In the genomic region with DNA sequence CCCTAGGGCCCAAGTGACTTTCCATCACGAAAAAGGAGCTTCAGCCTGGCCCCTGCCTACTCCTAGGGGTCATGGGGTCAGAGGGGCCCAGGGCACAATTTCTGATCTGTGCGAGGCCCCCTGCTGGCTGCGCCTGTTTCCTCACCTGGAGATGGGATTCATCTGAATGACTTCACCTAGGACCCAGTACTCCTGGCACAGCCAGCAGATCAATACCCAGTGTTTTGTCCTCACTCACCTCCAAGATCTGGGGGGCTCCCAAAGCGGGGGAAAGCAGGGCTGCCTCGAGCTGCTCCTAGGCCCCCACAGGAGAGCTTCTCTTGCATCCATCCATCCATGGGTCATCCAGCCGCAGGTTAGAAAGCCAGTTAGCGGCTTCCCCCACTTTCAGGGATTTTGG, we compare ENCODE assay signal across 10 cellular contexts. TPM values are rescaled to one million over a fixed set of nuclear protein-coding genes. Genes with fewer than 3 reads are reported as not detected.
DNase-seq lines count a peak whose midpoint lies in the region; ATAC-seq and TF ChIP-seq lines count a peak whose summit lies in the region.
"Had no signal": no experiment of that assay in that cellular context is flagged by ENCODE, and none has a peak within 500 bp of the region (broad histone marks: within the 10 kb centered on the region; RNA-seq: fewer than 3 reads in every experiment).

No MANE protein-coding gene starts in this region.

- H3K27ac Mint-ChIP-seq in activated naive CD8-positive, alpha-beta T cell treated with anti-CD3 and anti-CD28 coated beads for 36 hours: no peak overlapping the region

- TF ChIP-seq CTCF in HEK293 (tag by site-specific recombination; IDR thresholded peaks at IDR 0.05) (no peak), osteoblast (IDR thresholded peaks at IDR 0.05; ENCODE audit: extremely low read depth, low read depth, low read length) (peak; percentile 24)

- no peak for ATAC-seq in GM21529 (IDR thresholded peaks at IDR 0.05; ENCODE audit: unreplicated experiment)
- ATAC-seq: left colon had no signal

- H3K4me1 ChIP-seq in HEK293 (ENCODE audit: control insufficient read depth, insufficient read depth, low read length) (no peaks in the 10 kb centered on the region), osteoblast (ENCODE audit: insufficient read depth, low read length) (no peaks in the 10 kb centered on the region)

- no peaks in the 10 kb centered on the region for H4K20me1 ChIP-seq in osteoblast (ENCODE audit: insufficient read depth, low read length)

- no peak overlapping the region for H3K27ac ChIP-seq in HEK293 (ENCODE audit: extremely low read depth, low read depth, low read length)
- no peak overlapping the region for H3K27ac ChIP-seq in osteoblast (ENCODE audit: low read depth, low read length)

- H3K4me1 Mint-ChIP-seq in activated naive CD8-positive, alpha-beta T cell treated with anti-CD3 and anti-CD28 coated beads for 36 hours: no peaks in the 10 kb centered on the region

- DNase-seq in NCI-H2196 treated with DMSO at 0.1 percent for 48 hours (lab: John Stamatoyannopoulos, UW; ENCODE audit: unreplicated experiment) (peak; percentile 7), NCI-H2196 (lab: John Stamatoyannopoulos, UW; ENCODE audit: unreplicated experiment) (no peak), osteoblast (ENCODE audit: insufficient read length, low spot score, missing footprints) (peak; percentile 51), T-helper 9 cell (no peak), HCEC 1CT (no peak)
- DNase-seq in activated naive CD8-positive, alpha-beta T cell treated with anti-CD3 and anti-CD28 coated beads for 36 hours: peak; percentile 21

- H3K36me3 ChIP-seq in HEK293 (ENCODE audit: control insufficient read depth in 2 of 2, insufficient read depth in 1 of 2, low read length in 2 of 2) (no peaks in the 10 kb centered on the region), osteoblast (ENCODE audit: insufficient read depth, low read length) (no peaks in the 10 kb centered on the region)

- no peaks in the 10 kb centered on the region for H3K9me3 Mint-ChIP-seq in activated naive CD8-positive, alpha-beta T cell treated with anti-CD3 and anti-CD28 coated beads for 36 hours
- H3K9me3 Mint-ChIP-seq: brain had no signal

- H3K27me3 ChIP-seq in osteoblast (ENCODE audit: insufficient read depth, low read length): peaks cover 10% of the 10 kb centered on the region

- H3K4me3 Mint-ChIP-seq in activated naive CD8-positive, alpha-beta T cell treated with anti-CD3 and anti-CD28 coated beads for 36 hours: no peak overlapping the region
- H3K4me3 Mint-ChIP-seq: brain had no signal

- H2AFZ ChIP-seq in osteoblast (ENCODE audit: low read length): no peak overlapping the region

- H3K4me2 ChIP-seq in osteoblast (ENCODE audit: insufficient read depth, low read length): no peak overlapping the region

- no peaks in the 10 kb centered on the region for H3K79me2 ChIP-seq in osteoblast (ENCODE audit: insufficient read depth, low read length)

- H3K4me3 ChIP-seq in HEK293 (ENCODE audit: low read depth, low read length): no peak overlapping the region
- no peak overlapping the region for H3K4me3 ChIP-seq in osteoblast (ENCODE audit: insufficient read depth, low read length)

- POLR2A ChIA-PET in HEK293 (lab: Yijun Ruan, JAX): no interaction called here

- CTCF ChIA-PET in HEK293 (lab: Yijun Ruan, JAX): interaction anchor here (0.6 to 2.1 kb wide), 10 partner anchors 8 to 749 kb away, joined by 3 to 21 read pairs (median 3); no protein-coding TSS in a partner anchor

- H3K9me3 ChIP-seq in HEK293 (ENCODE audit: control insufficient read depth, insufficient read depth, low read depth, low read length) (no peaks in the 10 kb centered on the region), osteoblast (ENCODE audit: low read depth, low read length) (no peaks in the 10 kb centered on the region)

- H3K36me3 Mint-ChIP-seq in activated naive CD8-positive, alpha-beta T cell treated with anti-CD3 and anti-CD28 coated beads for 36 hours: no peaks in the 10 kb centered on the region
- H3K36me3 Mint-ChIP-seq: brain had no signal

- peaks cover 8% of the 10 kb centered on the region for H3K27me3 Mint-ChIP-seq in activated naive CD8-positive, alpha-beta T cell treated with anti-CD3 and anti-CD28 coated beads for 36 hours

TF ChIP-seq in HEK293, 187 proteins besides CTCF, POLR2A, EP300 and RAD21:
- TF ChIP-seq, protein P1, sequence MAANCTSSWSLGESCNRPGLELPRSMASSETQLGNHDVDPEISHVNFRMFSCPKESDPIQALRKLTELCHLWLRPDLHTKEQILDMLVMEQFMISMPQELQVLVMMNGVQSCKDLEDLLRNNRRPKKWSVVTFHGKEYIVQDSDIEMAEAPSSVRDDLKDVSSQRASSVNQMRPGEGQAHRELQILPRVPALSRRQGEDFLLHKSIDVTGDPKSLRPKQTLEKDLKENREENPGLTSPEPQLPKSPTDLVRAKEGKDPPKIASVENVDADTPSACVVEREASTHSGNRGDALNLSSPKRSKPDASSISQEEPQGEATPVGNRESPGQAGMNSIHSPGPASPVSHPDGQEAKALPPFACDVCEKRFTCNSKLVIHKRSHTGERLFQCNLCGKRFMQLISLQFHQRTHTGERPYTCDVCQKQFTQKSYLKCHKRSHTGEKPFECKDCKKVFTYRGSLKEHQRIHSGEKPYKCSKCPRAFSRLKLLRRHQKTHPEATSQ (tag by site-specific recombination; IDR thresholded peaks at IDR 0.05): no peak
- TF ChIP-seq ZNF610 (tag by site-specific recombination; IDR thresholded peaks at IDR 0.05; ENCODE audit: borderline replicate concordance) (no peak), ZNF184 (tag by site-specific recombination; IDR thresholded peaks at IDR 0.05) (no peak), ZBTB20 (tag by site-specific recombination; IDR thresholded peaks at IDR 0.05) (no peak), ZNF426 (tag by site-specific recombination; IDR thresholded peaks at IDR 0.05) (no peak), ZNF335 (tag by site-specific recombination; conservative IDR thresholded peaks at IDR 0.05) (peak; percentile 45; the same call in 1 of the 2 replicates), ZNF155 (tag by site-specific recombination; IDR thresholded peaks at IDR 0.05) (no peak), ZNF777 (tag by site-specific recombination; IDR thresholded peaks at IDR 0.05; ENCODE audit: borderline replicate concordance) (no peak)
- TF ChIP-seq, protein P2, sequence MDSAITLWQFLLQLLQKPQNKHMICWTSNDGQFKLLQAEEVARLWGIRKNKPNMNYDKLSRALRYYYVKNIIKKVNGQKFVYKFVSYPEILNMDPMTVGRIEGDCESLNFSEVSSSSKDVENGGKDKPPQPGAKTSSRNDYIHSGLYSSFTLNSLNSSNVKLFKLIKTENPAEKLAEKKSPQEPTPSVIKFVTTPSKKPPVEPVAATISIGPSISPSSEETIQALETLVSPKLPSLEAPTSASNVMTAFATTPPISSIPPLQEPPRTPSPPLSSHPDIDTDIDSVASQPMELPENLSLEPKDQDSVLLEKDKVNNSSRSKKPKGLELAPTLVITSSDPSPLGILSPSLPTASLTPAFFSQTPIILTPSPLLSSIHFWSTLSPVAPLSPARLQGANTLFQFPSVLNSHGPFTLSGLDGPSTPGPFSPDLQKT (IDR thresholded peaks at IDR 0.05; ENCODE audit: borderline replicate concordance, low read depth, low read length): no peak

RNA-seq across cellular contexts. Expression of gene CD40, which starts 33.8 kb away (rescaled TPM):
- total RNA-seq in activated naive CD8-positive, alpha-beta T cell treated with anti-CD3 and anti-CD28 coated beads for 36 hours: 1 to 10 TPM; 4.6 to 5.3 TPM
- total RNA-seq in osteoblast: 2.5 and 3.5 TPM in 2 replicates

Comparison
In these comparisons a context has a peak if more than half of its experiments do, and no peak if none do; other contexts are left out.
1. DNase-seq: peak in NCI-H2196 treated with DMSO at 0.1 percent for 48 hours (single experiment), activated naive CD8-positive, alpha-beta T cell treated with anti-CD3 and anti-CD28 coated beads for 36 hours (single experiment) and osteoblast (single experiment); none in NCI-H2196 (single experiment), T-helper 9 cell (single experiment) and HCEC 1CT (single experiment).